ENCODE assay signal across 8 cellular contexts in the genomic region with DNA sequence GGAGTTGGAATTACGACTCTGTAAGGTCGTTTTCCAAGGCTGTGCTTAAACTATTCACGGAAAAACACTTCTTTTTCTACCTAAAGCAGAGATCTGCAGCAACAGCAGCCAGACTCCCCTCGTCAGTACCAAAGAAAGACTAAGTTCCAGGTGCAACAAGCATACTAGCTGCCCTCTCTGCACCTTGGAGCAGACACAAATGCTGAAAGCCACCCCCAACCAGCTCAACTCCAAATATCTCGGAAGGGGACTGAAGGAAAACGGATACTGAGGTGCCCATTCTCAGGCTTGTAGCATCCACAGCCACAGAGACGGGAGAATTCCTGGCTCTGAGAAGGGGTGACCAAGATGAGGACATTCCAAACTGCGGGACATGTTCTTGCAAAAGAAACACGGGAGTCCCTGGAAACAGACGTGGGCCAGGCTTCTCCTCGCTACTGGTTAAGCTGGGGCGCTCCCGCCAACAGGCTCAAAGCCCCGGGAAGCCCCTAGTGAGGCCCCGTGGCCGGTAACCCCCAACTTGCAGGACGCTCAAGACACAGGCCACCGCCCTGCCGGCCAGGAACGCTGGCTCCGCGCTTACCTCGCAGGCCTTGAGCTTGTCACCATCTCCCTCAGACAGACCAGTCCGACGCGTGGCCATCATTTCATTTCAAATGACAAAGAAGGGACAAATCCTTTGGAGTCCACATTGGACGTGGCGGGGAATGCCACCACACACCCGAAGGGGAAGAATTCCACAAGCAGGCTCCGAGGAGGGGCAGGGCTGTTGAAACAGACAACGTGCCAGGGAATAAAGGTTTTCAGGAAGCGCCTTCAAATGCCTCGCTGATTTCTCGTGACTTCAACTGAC. TPM values are rescaled to one million over a fixed set of nuclear protein-coding genes. Genes with fewer than 3 reads are reported as not detected.
A peak's percentile ranks its signal among the peaks of the same experiment; 100 is the strongest.
DNase-seq lines count a peak whose midpoint lies in the region; ATAC-seq and TF ChIP-seq lines count a peak whose summit lies in the region.

No MANE protein-coding gene starts in this region.

- H3K27ac ChIP-seq in cingulate gyrus (ENCODE audit: low read depth, low read length), result peak overlapping the region; percentile 95
- H3K27ac ChIP-seq in lung (ENCODE audit: low read depth in 1 of 2, low read length in 1 of 2), result peak overlapping the region; percentile 74 to 98
- H3K27ac ChIP-seq in thymus (ENCODE audit: low read depth), result no peak overlapping the region

- H3K27ac Mint-ChIP-seq in IgD-negative memory B cell, result peak overlapping the region in 1 of 3 donors; percentile 47

- H3K4me1 ChIP-seq in lung (ENCODE audit: control insufficient read depth in 2 of 2, insufficient read depth in 2 of 2, low read length in 2 of 2) (peaks cover 11 to 19% of the 10 kb centered on the region in 2 donors), thymus (ENCODE audit: control insufficient read depth, insufficient read depth, low read length) (peaks cover 4% of the 10 kb centered on the region)

- no peak for TF ChIP-seq CTCF in lung (IDR thresholded peaks at IDR 0.05; ENCODE audit: control extremely low read depth, extremely low read depth)

- H3K36me3 Mint-ChIP-seq in IgD-negative memory B cell, result no peaks in the 10 kb centered on the region

- peaks cover 14 to 25% (median 18%) of the 10 kb centered on the region in 3 donors for H3K4me1 Mint-ChIP-seq in IgD-negative memory B cell

- H3K36me3 ChIP-seq in lung (ENCODE audit: control insufficient read depth in 2 of 2, insufficient read depth in 2 of 2, low read length in 2 of 2) (no peaks in the 10 kb centered on the region), thymus (ENCODE audit: control insufficient read depth, insufficient read depth) (no peaks in the 10 kb centered on the region)

- no peaks in the 10 kb centered on the region for H3K9me3 Mint-ChIP-seq in IgD-negative memory B cell

- H3K9me3 ChIP-seq in lung (ENCODE audit: control insufficient read depth in 2 of 2, insufficient read depth in 1 of 2, low read length in 1 of 2) (no peaks in the 10 kb centered on the region), thymus (ENCODE audit: control insufficient read depth) (no peaks in the 10 kb centered on the region)

- peak overlapping the region; percentile 92 to 98 (median 96) for H3K4me3 Mint-ChIP-seq in IgD-negative memory B cell

- no peaks in the 10 kb centered on the region for H3K27me3 ChIP-seq in lung (ENCODE audit: control insufficient read depth, insufficient read depth)
- H3K27me3 ChIP-seq in thymus (ENCODE audit: control insufficient read depth, insufficient read depth), result no peaks in the 10 kb centered on the region

- 21 to 39% methylated on average over 34 of the region's 34 CpGs for WGBS in lung, 2 donors
- WGBS in thymus, result 70% methylated on average over 34 of the region's 34 CpGs

- no peaks in the 10 kb centered on the region for H3K27me3 Mint-ChIP-seq in IgD-negative memory B cell

- DNase-seq in C1 segment of cervical spinal cord (lab: John Stamatoyannopoulos, UW), result peak in 12 of 14 donors; percentile 25 to 77 (median 60)
- peak; percentile 38 for DNase-seq in lung (ENCODE audit: low spot score)
- DNase-seq in T-helper 9 cell, result no peak
- no peak for DNase-seq in GM19240 (ENCODE audit: insufficient read length, low spot score)
- no peak for DNase-seq in NCI-H345 treated with DMSO at 0.1 percent for 48 hours (lab: John Stamatoyannopoulos, UW; ENCODE audit: unreplicated experiment)

- H3K4me3 ChIP-seq in lung, result peak overlapping the region; percentile 52
- peak overlapping the region; percentile 82 for H3K4me3 ChIP-seq in thymus (ENCODE audit: low read length)

- ATAC-seq in lung (ENCODE audit: insufficient read depth, low FRiP score), result no peak

RNA-seq across cellular contexts. Expression of a gene that starts 2.2 kb away (rescaled TPM):
- polyA plus RNA-seq in IgD-negative memory B cell, result 1.4 TPM
- total RNA-seq in lung, result 100 to 1,000 TPM in 1 of 2 donors, 10 to 100 TPM in 1; 72.3 to 138 TPM
- 10 to 100 TPM; 18.8 to 19.9 TPM for polyA plus RNA-seq in lung
- 20.4 TPM for polyA plus RNA-seq in thymus

Comparison
In these comparisons a context has a peak if more than half of its experiments do, and no peak if none do; other contexts are left out.
1. DNase-seq: peak in C1 segment of cervical spinal cord (12 of 14) and lung (single experiment); none in T-helper 9 cell (single experiment), GM19240 (single experiment) and NCI-H345 treated with DMSO at 0.1 percent for 48 hours (single experiment).